ENCODE assay signal across 1 cellular context in the genomic region with DNA sequence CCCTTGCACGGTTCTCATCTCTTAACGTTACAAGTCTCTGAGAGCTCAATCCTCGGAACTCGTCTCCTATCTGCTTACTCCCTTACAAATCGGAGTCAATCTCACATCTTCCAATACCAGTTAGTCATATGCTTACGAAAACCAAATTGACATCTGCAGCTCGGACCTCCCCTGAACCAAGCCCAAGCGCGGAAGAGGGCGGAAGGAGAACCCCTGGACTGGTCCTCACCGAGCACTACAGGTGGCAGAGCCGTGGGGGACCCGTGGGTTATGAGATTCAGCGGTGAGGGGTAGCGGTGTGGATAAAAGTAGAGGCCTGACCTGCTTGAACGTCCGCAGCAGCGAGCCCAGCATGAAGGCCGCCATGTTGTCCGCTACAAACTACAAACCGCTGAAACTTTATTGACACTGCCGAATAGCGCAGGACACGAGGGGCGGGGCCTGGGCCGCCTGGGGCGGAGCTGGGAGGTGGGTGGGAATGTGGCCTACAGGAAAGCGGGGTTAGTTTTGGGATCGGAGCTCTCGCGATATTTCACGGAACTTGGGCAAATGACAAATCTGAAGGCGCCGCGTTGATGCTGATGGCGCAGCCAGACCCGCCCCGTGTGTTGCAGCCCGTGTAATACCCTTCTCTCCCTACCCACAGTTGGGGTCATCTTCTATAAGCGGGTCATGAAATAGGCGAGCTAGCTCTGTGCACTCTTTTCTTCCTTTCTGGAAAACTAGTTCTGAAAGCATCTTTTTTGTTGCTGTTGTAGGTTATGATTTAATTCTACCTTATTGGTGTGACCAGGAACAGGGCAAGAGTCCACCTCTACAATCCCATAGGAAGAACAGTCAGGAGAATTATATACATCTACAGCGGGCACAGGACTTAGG.
TF ChIP-seq lines count a peak whose summit lies in the region.

A gene (minus strand): TSS at position 383 of the 879 bp plus-strand sequence. CDS start 17 bp downstream, at position 366.

TF ChIP-seq in GM23338, 12 proteins besides CTCF, POLR2A, EP300 and RAD21 (continued from another document):
- peak; percentile 85 for TF ChIP-seq POLR2AphosphoS5 (IDR thresholded peaks at IDR 0.05; ENCODE audit: low read depth)
- peak; percentile 92 for TF ChIP-seq CREB1 (CRISPR knock-in tag; IDR thresholded peaks at IDR 0.05; ENCODE audit: low read depth)
- TF ChIP-seq, protein P1, sequence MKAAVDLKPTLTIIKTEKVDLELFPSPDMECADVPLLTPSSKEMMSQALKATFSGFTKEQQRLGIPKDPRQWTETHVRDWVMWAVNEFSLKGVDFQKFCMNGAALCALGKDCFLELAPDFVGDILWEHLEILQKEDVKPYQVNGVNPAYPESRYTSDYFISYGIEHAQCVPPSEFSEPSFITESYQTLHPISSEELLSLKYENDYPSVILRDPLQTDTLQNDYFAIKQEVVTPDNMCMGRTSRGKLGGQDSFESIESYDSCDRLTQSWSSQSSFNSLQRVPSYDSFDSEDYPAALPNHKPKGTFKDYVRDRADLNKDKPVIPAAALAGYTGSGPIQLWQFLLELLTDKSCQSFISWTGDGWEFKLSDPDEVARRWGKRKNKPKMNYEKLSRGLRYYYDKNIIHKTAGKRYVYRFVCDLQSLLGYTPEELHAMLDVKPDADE (IDR thresholded peaks at IDR 0.05), result peak; percentile 46; the same call in 1 of the 2 replicates
